In genomic region chr20:48205281-48205782, GRCh38 we compare ENCODE assay signal across 14 cellular contexts.
DNase-seq lines count a peak whose midpoint lies in the region; ATAC-seq and TF ChIP-seq lines count a peak whose summit lies in the region.
"Had no signal": no experiment of that assay in that cellular context is flagged by ENCODE, and none has a peak within 500 bp of the region (broad histone marks: within the 10 kb centered on the region; RNA-seq: fewer than 3 reads in every experiment).

No MANE protein-coding gene starts in this region.

- H3K4me3 Mint-ChIP-seq in glutamatergic neuron (ENCODE audit: unreplicated experiment) = no peak overlapping the region

- H3K27me3 ChIP-seq in right cardiac atrium (ENCODE audit: control insufficient read depth, insufficient read depth) = no peaks in the 10 kb centered on the region
- no peaks in the 10 kb centered on the region for H3K27me3 ChIP-seq in WERI-Rb-1 (ENCODE audit: insufficient read depth, low read depth, severe bottlenecking)
- H3K27me3 ChIP-seq: BLaER1 had no signal

- ATAC-seq in Right ventricle myocardium inferior (no peak), right cardiac atrium (no peak)

- 78% methylated on average over 5 of the region's 5 CpGs for WGBS in right cardiac atrium

- no peak overlapping the region for H3K27ac Mint-ChIP-seq in glutamatergic neuron (ENCODE audit: unreplicated experiment)

- H3K9me3 Mint-ChIP-seq in glutamatergic neuron (ENCODE audit: unreplicated experiment) = peaks cover 23% of the 10 kb centered on the region

- TF ChIP-seq CTCF in WERI-Rb-1 (IDR thresholded peaks at IDR 0.05; ENCODE audit: low read depth, low read length) = no peak
- TF ChIP-seq CTCF in glutamatergic neuron (IDR thresholded peaks at IDR 0.05; ENCODE audit: partially characterized antibody, unreplicated experiment) = no peak

- peak; percentile 27 for DNase-seq in Right ventricle myocardium inferior (ENCODE audit: missing footprints)
- DNase-seq in right cardiac atrium = no peak
- no peak for DNase-seq in WERI-Rb-1
- DNase-seq in glutamatergic neuron = peak; percentile 31
- no peak for DNase-seq in mesenteric fat pad (ENCODE audit: low spot score)
- DNase-seq in activated naive CD4-positive, alpha-beta T cell treated with Interleukin-2 at 50 U/mL for 16 hours = no peak
- no peak for DNase-seq in dermis blood vessel endothelial cell
- DNase-seq: 8988T, AML-193, DMS53, GF-D8, HCEC 1CT had no signal

- H3K4me3 ChIP-seq in right cardiac atrium (ENCODE audit: low read length) (no peak overlapping the region), WERI-Rb-1 (ENCODE audit: low read depth, low read length) (no peak overlapping the region)
- H3K4me3 ChIP-seq: BLaER1 had no signal

- peaks cover 6% of the 10 kb centered on the region for H3K36me3 Mint-ChIP-seq in glutamatergic neuron (ENCODE audit: unreplicated experiment)

- H3K36me3 ChIP-seq in WERI-Rb-1 = no peaks in the 10 kb centered on the region
- H3K36me3 ChIP-seq: BLaER1 had no signal

- H3K4me1 Mint-ChIP-seq in glutamatergic neuron (ENCODE audit: low read depth, unreplicated experiment) = peaks cover 53% of the 10 kb centered on the region

- no peaks in the 10 kb centered on the region for H3K9me3 ChIP-seq in right cardiac atrium (ENCODE audit: control insufficient read depth, low read length)
- no peaks in the 10 kb centered on the region for H3K9me3 ChIP-seq in WERI-Rb-1 (ENCODE audit: severe bottlenecking)
- H3K9me3 ChIP-seq: BLaER1 had no signal

- intact Hi-C loops in Right ventricle myocardium inferior (cut with DNase I) = no loop called here
- intact Hi-C loops in right cardiac atrium (cut with DNase I) = no loop called here

- H3K4me1 ChIP-seq in right cardiac atrium (ENCODE audit: control insufficient read depth, insufficient read depth, low read length) = no peaks in the 10 kb centered on the region

- peaks cover 20% of the 10 kb centered on the region for H3K27me3 Mint-ChIP-seq in glutamatergic neuron (ENCODE audit: unreplicated experiment)

- H3K27ac ChIP-seq in right cardiac atrium (ENCODE audit: low read length) = no peak overlapping the region
- H3K27ac ChIP-seq in WERI-Rb-1 = peak overlapping the region; percentile 72
- H3K27ac ChIP-seq: BLaER1, HL-60 had no signal

Comparison
In these comparisons a context has a peak if more than half of its experiments do, and no peak if none do; other contexts are left out.
1. DNase-seq: peak in Right ventricle myocardium inferior (single experiment) and glutamatergic neuron (single experiment); none in right cardiac atrium (0 of 3), WERI-Rb-1 (single experiment), mesenteric fat pad (single experiment), activated naive CD4-positive, alpha-beta T cell treated with Interleukin-2 at 50 U/mL for 16 hours (single experiment) and dermis blood vessel endothelial cell (single experiment).